23 cellular contexts compared by ENCODE assay signal in the genomic region with DNA sequence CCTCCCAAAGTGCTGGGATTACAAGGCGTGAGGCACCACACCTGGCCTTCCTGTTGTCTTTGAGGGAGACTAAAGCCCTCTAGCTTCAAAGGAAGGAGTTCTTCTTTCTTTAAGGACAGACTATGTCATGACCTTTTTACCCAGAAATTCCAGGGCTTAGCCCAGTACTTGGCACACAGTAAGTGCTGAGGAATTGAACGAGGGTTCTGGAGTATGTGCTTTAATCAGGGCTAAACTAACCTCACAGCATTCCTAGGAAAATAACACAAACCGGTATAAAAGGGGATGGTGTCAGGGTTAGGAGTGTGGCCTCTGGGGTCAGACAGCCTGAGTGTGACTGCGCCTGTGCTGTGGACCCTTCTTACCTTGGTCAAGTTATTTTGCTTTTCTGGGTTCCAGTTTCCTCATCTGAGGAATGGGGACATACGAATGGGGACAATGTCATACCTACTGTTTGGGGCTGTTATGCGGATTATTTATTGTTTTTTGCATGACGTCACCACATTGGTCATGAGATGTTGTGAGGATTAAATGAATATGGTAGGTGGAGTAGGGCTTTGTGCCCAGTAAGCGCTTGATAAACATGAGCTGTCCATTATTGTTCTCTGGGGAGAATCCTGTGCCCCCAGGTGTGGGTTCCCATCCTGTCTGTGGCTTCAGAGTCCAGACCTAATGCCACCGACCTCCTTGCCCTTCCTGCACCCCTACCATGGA. TPM values are rescaled to one million over a fixed set of nuclear protein-coding genes. Genes with fewer than 3 reads are reported as not detected.
DNase-seq lines count a peak whose midpoint lies in the region; ATAC-seq, FAIRE-seq and TF ChIP-seq lines count a peak whose summit lies in the region.
"Had no signal": no experiment of that assay in that cellular context is flagged by ENCODE, and none has a peak within 500 bp of the region (broad histone marks: within the 10 kb centered on the region; RNA-seq: fewer than 3 reads in every experiment).

No MANE protein-coding gene starts in this region.

- no peak for TF ChIP-seq CTCF in H1 (IDR thresholded peaks at IDR 0.05; ENCODE audit: control extremely low read depth in 1 of 3, insufficient read depth in 1 of 3, low read depth in 1 of 3, low read length in 3 of 3)
- TF ChIP-seq CTCF in smooth muscle cell (IDR thresholded peaks at IDR 0.05; ENCODE audit: borderline replicate concordance, insufficient read depth, poor library complexity, severe bottlenecking), result no peak

- peaks cover 18% of the 10 kb centered on the region for H3F3A ChIP-seq in smooth muscle cell (ENCODE audit: low read depth)

- no peak overlapping the region for H3K4me3 ChIP-seq in H1 (ENCODE audit: extremely low read depth in 1 of 4, insufficient read depth in 2 of 4, low read depth in 3 of 4, low read length in 4 of 4)
- H3K4me3 ChIP-seq in smooth muscle cell, result no peak overlapping the region
- H3K4me3 ChIP-seq: HAP-1, SK-N-MC had no signal

- peaks cover 11% of the 10 kb centered on the region; the same call in 1 of the 2 replicates for H3K79me1 ChIP-seq in H1 (ENCODE audit: low read depth, low read length)

- H4K8ac ChIP-seq in H1 (ENCODE audit: extremely low read depth, insufficient read depth, low read length), result no peak overlapping the region

- DNase-seq in T-helper 1 cell (no peak), H1 (ENCODE audit: low read depth in 1 of 2, low spot score in 2 of 2) (no peak), smooth muscle cell (lab: John Stamatoyannopoulos, UW; ENCODE audit: unreplicated experiment) (no peak), middle frontal gyrus (ENCODE audit: extremely low spot score, low spot score) (no peak), putamen (ENCODE audit: low spot score) (no peak)
- DNase-seq: AML-193; CD4-positive, CD25-positive, alpha-beta regulatory T cell; COR-L47; DMS 273 treated with DMSO at 0.1 percent for 48 hours; DND-41; GDM1; KBM-7; NCI-H1105 treated with DMSO at 0.1 percent for 48 hours; NCI-H510A; NCI-H774; SHP77 had no signal

- H3K4ac ChIP-seq in H1 (replicated peaks; ENCODE audit: insufficient read length, low read depth, low read length), result no peak overlapping the region

- POLR2A ChIA-PET in H1 (lab: Charles Lee; ENCODE audit: partially characterized antibody), result interaction anchor here (0.6 kb wide), 1 partner anchor 23 kb away, joined by 3 read pairs; no protein-coding TSS in a partner anchor

- ATAC-seq in GM19023 (IDR thresholded peaks at IDR 0.05; ENCODE audit: unreplicated experiment), result no peak

- no peaks in the 10 kb centered on the region for H3K9me3 Mint-ChIP-seq in T-helper 1 cell treated with Interleukin-12 subunit alpha and Interleukin-12 subunit beta and Interleukin-4 antibody, amounts not matched to agents 30 μg/mL and 1 μg/mL, for 36 hours
- no peaks in the 10 kb centered on the region for H3K9me3 Mint-ChIP-seq in IgD-negative memory B cell
- H3K9me3 Mint-ChIP-seq: CD4-positive, CD25-positive, alpha-beta regulatory T cell had no signal

- H3K9ac ChIP-seq in H1 (replicated peaks in 1 of 4; ENCODE audit: extremely low read depth in 1 of 4, low read depth in 3 of 4, low read length in 3 of 4) (no peak overlapping the region), smooth muscle cell (ENCODE audit: low read depth) (no peak overlapping the region)

- no peak overlapping the region for H3K23ac ChIP-seq in H1 (ENCODE audit: insufficient read length)

- 0 out of 2 replicates have a peak overlapping the region, but pooled peaks have one; percentile 8 for H2BK20ac ChIP-seq in H1 (ENCODE audit: low read length)

- H2BK15ac ChIP-seq in H1 (ENCODE audit: low read length), result no peak overlapping the region

- H4K20me1 ChIP-seq in H1 (replicated peaks in 1 of 2; ENCODE audit: control insufficient read depth in 1 of 2, insufficient read depth in 2 of 2, low read length in 2 of 2), result peaks cover 0 to 6% of the 10 kb centered on the region in 2 experiments
- peaks cover 100% of the 10 kb centered on the region for H4K20me1 ChIP-seq in smooth muscle cell (ENCODE audit: low read depth)

- no peaks in the 10 kb centered on the region for H3K27me3 Mint-ChIP-seq in T-helper 1 cell treated with Interleukin-12 subunit alpha and Interleukin-12 subunit beta and Interleukin-4 antibody, amounts not matched to agents 30 μg/mL and 1 μg/mL, for 36 hours (ENCODE audit: low read depth)
- no peaks in the 10 kb centered on the region for H3K27me3 Mint-ChIP-seq in IgD-negative memory B cell
- H3K27me3 Mint-ChIP-seq: CD4-positive, CD25-positive, alpha-beta regulatory T cell had no signal

- H3K27me3 ChIP-seq in H1 (replicated peaks in 1 of 4; ENCODE audit: control insufficient read depth in 3 of 4, extremely low read depth in 1 of 4, insufficient read depth in 3 of 4, low read length in 3 of 4) (no peaks in the 10 kb centered on the region), smooth muscle cell (ENCODE audit: low read depth) (no peaks in the 10 kb centered on the region)

- H2AFZ ChIP-seq in H1 (ENCODE audit: low read length), result no peak overlapping the region
- no peak overlapping the region for H2AFZ ChIP-seq in smooth muscle cell (ENCODE audit: low read depth)

- FAIRE-seq in H1 (lab: Jason Lieb, UNC), result no peak
- FAIRE-seq: RCC 7860 had no signal

- peaks cover 1% of the 10 kb centered on the region for H3K36me3 Mint-ChIP-seq in T-helper 1 cell treated with Interleukin-12 subunit alpha and Interleukin-12 subunit beta and Interleukin-4 antibody, amounts not matched to agents 30 μg/mL and 1 μg/mL, for 36 hours (ENCODE audit: low read depth)
- peaks cover 2% of the 10 kb centered on the region for H3K36me3 Mint-ChIP-seq in IgD-negative memory B cell
- H3K36me3 Mint-ChIP-seq: CD4-positive, CD25-positive, alpha-beta regulatory T cell had no signal

- no peaks in the 10 kb centered on the region for H3K36me3 ChIP-seq in H1 (ENCODE audit: control insufficient read depth in 2 of 4, insufficient read depth in 4 of 4, low read length in 3 of 4)
- H3K36me3 ChIP-seq in smooth muscle cell (ENCODE audit: low read depth), result no peaks in the 10 kb centered on the region
- H3K36me3 ChIP-seq: HAP-1 had no signal

- H3K14ac ChIP-seq in H1 (ENCODE audit: insufficient read length), result no peak overlapping the region

- TF ChIP-seq EP300 in H1 (IDR thresholded peaks at IDR 0.05; ENCODE audit: borderline replicate concordance in 1 of 2, low read depth in 2 of 2, low read length in 2 of 2), result no peak

- no peak overlapping the region for H2BK5ac ChIP-seq in H1 (ENCODE audit: low read depth, low read length)

- TF ChIP-seq POLR2A in H1 (IDR thresholded peaks at IDR 0.05; ENCODE audit: control extremely low read depth in 1 of 2, low read depth in 2 of 2, low read length in 2 of 2), result no peak

- H2BK120ac ChIP-seq in H1 (replicated peaks; ENCODE audit: low read depth, low read length), result no peak overlapping the region

- H3K23me2 ChIP-seq in H1 (ENCODE audit: low read depth, low read length), result no peaks in the 10 kb centered on the region

- no peak for TF ChIP-seq RAD21 in H1 (IDR thresholded peaks at IDR 0.05 in 1 of 2, conservative IDR thresholded peaks at IDR 0.05 in 1 of 2; ENCODE audit: low read depth in 2 of 2, low read length in 2 of 2)

- no peak overlapping the region for H2AK5ac ChIP-seq in H1 (ENCODE audit: low read depth, low read length)

- peaks cover 88% of the 10 kb centered on the region for H3K4me1 Mint-ChIP-seq in T-helper 1 cell treated with Interleukin-12 subunit alpha and Interleukin-12 subunit beta and Interleukin-4 antibody, amounts not matched to agents 30 μg/mL and 1 μg/mL, for 36 hours (ENCODE audit: low read depth)
- peaks cover 36 to 58% (median 52%) of the 10 kb centered on the region in 3 donors for H3K4me1 Mint-ChIP-seq in IgD-negative memory B cell

- H3K9me3 ChIP-seq in H1 (ENCODE audit: insufficient read depth in 2 of 2, low read depth in 1 of 2, low read length in 1 of 2) (no peaks in the 10 kb centered on the region), smooth muscle cell (replicated peaks; ENCODE audit: low read depth) (no peaks in the 10 kb centered on the region)
- H3K9me3 ChIP-seq: HAP-1 had no signal

- H3K27ac ChIP-seq in H1 (ENCODE audit: low read depth, low read length) (no peak overlapping the region), smooth muscle cell (ENCODE audit: low read depth) (peak overlapping the region; percentile 7)
- H3K27ac ChIP-seq: 22Rv1, SK-N-MC had no signal

- H4K5ac ChIP-seq in H1 (ENCODE audit: insufficient read length, low read depth, low read length), result no peak overlapping the region

- whole genome bisulfite sequencing in H1 (ENCODE audit: extremely low coverage in 1 of 2, insufficient coverage in 1 of 2, insufficient read length in 1 of 2, insufficient replicate concordance in 2 of 2, low coverage in 1 of 2, low lambda C conversion rate in 2 of 2, missing lambda C conversion rate in 1 of 2), 2 experiments, result 93% methylated on average over 9 of the region's 9 CpGs; no CpG with 5 or more reads in 1 of the 2 experiments
- 88% methylated on average over 9 of the region's 9 CpGs for WGBS in smooth muscle cell (ENCODE audit: low lambda C conversion rate)

- no peak overlapping the region for H3K4me2 ChIP-seq in H1 (ENCODE audit: insufficient read depth in 1 of 2, low read depth in 2 of 2, low read length in 2 of 2)
- H3K4me2 ChIP-seq in smooth muscle cell, result no peak overlapping the region

- CTCF ChIA-PET in H1 (lab: Charles Lee; ENCODE audit: partially characterized antibody), result interaction anchor here (1.1 to 2.4 kb wide), 3 partner anchors 12 to 121 kb away, joined by 3 to 5 read pairs (median 3); no protein-coding TSS in a partner anchor

- H3K4me1 ChIP-seq in H1 (replicated peaks in 1 of 4; ENCODE audit: control insufficient read depth in 3 of 4, insufficient read depth in 4 of 4, low read length in 3 of 4), result peaks cover 9 to 26% (median 19%) of the 10 kb centered on the region in 4 experiments
- peaks cover 11% of the 10 kb centered on the region for H3K4me1 ChIP-seq in smooth muscle cell (ENCODE audit: low read depth)

- H3K79me2 ChIP-seq in H1 (ENCODE audit: control insufficient read depth in 1 of 2, insufficient read depth in 2 of 2, low read length in 2 of 2) (peaks cover 0 to 92% of the 10 kb centered on the region in 2 experiments; a peak in 3 of 4 replicates), smooth muscle cell (ENCODE audit: low read depth) (peaks cover 100% of the 10 kb centered on the region)

- H3K56ac ChIP-seq in H1 (replicated peaks; ENCODE audit: insufficient read length, low read depth, low read length), result no peak overlapping the region

- no peak overlapping the region for H2BK12ac ChIP-seq in H1 (ENCODE audit: low read depth, low read length)

- no peak overlapping the region for H4K91ac ChIP-seq in H1 (replicated peaks; ENCODE audit: insufficient read length, low read length)

- no peak overlapping the region for H3K4me3 Mint-ChIP-seq in T-helper 1 cell treated with Interleukin-12 subunit alpha and Interleukin-12 subunit beta and Interleukin-4 antibody, amounts not matched to agents 30 μg/mL and 1 μg/mL, for 36 hours
- H3K4me3 Mint-ChIP-seq in IgD-negative memory B cell, result peak overlapping the region in 1 of 4 donors; percentile 56

- peak overlapping the region; percentile 29; the same call in 1 of the 2 replicates for H3K18ac ChIP-seq in H1 (ENCODE audit: extremely low read depth, low read length)

- H3K27ac Mint-ChIP-seq in T-helper 1 cell treated with Interleukin-12 subunit alpha and Interleukin-12 subunit beta and Interleukin-4 antibody, amounts not matched to agents 30 μg/mL and 1 μg/mL, for 36 hours, result peak overlapping the region; percentile 72
- peak overlapping the region in 2 of 3 donors; percentile 23 to 82 for H3K27ac Mint-ChIP-seq in IgD-negative memory B cell

RNA-seq across cellular contexts. Expression of gene KSR1, which starts 21.9 kb away (rescaled TPM):
- polyA plus RNA-seq in IgD-negative memory B cell (2.1 TPM), H1 (2011; rRNA removed) (14.1 and 26.8 TPM in 2 replicates), smooth muscle cell (40.4 and 53.2 TPM in 2 replicates)
- 33.9 and 34.7 TPM in 2 replicates for total RNA-seq in H1 (2021; fragmentation: NEBNext Ultra II Directional; extraction: Animal tissue kit (Norgen Biotek cat#: 25700))
- polyA plus RNA-seq in H1 (2011; cell fraction: cytosol; rRNA removed), result 20.7 TPM
- 87.7 TPM for polyA plus RNA-seq in H1 (2011; cell fraction: nucleus; rRNA removed)
- 19.6 to 26.5 TPM (median 24.3 TPM) in 4 replicates for polyA plus RNA-seq in H1 (2012, experiment 1 of 2)
- 23.5 TPM for polyA plus RNA-seq in H1 (2012, experiment 2 of 2)
- polyA plus RNA-seq in H1 (2013, experiment 1 of 2), result 21.2 TPM
- polyA plus RNA-seq in H1 (2013, experiment 2 of 2), result 21.5 TPM
- polyA minus RNA-seq in H1 (2011; rRNA and poly(A)+ RNA removed), result 30.5 and 37.0 TPM in 2 replicates
- polyA minus RNA-seq in H1 (2011; cell fraction: cytosol; rRNA and poly(A)+ RNA removed), result 30.8 TPM
- polyA minus RNA-seq in H1 (2011; cell fraction: nucleus; rRNA and poly(A)+ RNA removed), result 56.9 TPM
- total RNA-seq in smooth muscle cell, result 65.1 and 69.2 TPM in 2 replicates
